Comparison of ENCODE assay signal across 1 cellular context in genomic region chr11:44556735-44557409, GRCh38.
A peak's percentile ranks its signal among the peaks of the same experiment; 100 is the strongest.
TF ChIP-seq lines count a peak whose summit lies in the region.

No MANE protein-coding gene starts in this region.

TF ChIP-seq in GM12878, 131 proteins besides CTCF, POLR2A, EP300 and RAD21 (continued from another document and continues in another):
- TF ChIP-seq, protein P1, sequence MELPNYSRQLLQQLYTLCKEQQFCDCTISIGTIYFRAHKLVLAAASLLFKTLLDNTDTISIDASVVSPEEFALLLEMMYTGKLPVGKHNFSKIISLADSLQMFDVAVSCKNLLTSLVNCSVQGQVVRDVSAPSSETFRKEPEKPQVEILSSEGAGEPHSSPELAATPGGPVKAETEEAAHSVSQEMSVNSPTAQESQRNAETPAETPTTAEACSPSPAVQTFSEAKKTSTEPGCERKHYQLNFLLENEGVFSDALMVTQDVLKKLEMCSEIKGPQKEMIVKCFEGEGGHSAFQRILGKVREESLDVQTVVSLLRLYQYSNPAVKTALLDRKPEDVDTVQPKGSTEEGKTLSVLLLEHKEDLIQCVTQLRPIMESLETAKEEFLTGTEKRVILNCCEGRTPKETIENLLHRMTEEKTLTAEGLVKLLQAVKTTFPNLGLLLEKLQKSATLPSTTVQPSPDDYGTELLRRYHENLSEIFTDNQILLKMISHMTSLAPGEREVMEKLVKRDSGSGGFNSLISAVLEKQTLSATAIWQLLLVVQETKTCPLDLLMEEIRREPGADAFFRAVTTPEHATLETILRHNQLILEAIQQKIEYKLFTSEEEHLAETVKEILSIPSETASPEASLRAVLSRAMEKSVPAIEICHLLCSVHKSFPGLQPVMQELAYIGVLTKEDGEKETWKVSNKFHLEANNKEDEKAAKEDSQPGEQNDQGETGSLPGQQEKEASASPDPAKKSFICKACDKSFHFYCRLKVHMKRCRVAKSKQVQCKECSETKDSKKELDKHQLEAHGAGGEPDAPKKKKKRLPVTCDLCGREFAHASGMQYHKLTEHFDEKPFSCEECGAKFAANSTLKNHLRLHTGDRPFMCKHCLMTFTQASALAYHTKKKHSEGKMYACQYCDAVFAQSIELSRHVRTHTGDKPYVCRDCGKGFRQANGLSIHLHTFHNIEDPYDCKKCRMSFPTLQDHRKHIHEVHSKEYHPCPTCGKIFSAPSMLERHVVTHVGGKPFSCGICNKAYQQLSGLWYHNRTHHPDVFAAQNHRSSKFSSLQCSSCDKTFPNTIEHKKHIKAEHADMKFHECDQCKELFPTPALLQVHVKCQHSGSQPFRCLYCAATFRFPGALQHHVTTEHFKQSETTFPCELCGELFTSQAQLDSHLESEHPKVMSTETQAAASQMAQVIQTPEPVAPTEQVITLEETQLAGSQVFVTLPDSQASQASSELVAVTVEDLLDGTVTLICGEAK (IDR thresholded peaks at IDR 0.05; ENCODE audit: borderline replicate concordance): no peak
- no peak for TF ChIP-seq STAT1 (conservative IDR thresholded peaks at IDR 0.05)
- peak; percentile 88 for TF ChIP-seq NR2F1 (conservative IDR thresholded peaks at IDR 0.05)
- TF ChIP-seq BHLHE40 (IDR thresholded peaks at IDR 0.05; ENCODE audit: borderline replicate concordance in 1 of 2, low read depth in 2 of 2, low read length in 1 of 2): peak; percentile 55 to 64; a peak in 2 of 4 replicates
- TF ChIP-seq TAF1 (IDR thresholded peaks at IDR 0.05; ENCODE audit: borderline replicate concordance, low read depth, low read length): no peak
- TF ChIP-seq, protein P2, sequence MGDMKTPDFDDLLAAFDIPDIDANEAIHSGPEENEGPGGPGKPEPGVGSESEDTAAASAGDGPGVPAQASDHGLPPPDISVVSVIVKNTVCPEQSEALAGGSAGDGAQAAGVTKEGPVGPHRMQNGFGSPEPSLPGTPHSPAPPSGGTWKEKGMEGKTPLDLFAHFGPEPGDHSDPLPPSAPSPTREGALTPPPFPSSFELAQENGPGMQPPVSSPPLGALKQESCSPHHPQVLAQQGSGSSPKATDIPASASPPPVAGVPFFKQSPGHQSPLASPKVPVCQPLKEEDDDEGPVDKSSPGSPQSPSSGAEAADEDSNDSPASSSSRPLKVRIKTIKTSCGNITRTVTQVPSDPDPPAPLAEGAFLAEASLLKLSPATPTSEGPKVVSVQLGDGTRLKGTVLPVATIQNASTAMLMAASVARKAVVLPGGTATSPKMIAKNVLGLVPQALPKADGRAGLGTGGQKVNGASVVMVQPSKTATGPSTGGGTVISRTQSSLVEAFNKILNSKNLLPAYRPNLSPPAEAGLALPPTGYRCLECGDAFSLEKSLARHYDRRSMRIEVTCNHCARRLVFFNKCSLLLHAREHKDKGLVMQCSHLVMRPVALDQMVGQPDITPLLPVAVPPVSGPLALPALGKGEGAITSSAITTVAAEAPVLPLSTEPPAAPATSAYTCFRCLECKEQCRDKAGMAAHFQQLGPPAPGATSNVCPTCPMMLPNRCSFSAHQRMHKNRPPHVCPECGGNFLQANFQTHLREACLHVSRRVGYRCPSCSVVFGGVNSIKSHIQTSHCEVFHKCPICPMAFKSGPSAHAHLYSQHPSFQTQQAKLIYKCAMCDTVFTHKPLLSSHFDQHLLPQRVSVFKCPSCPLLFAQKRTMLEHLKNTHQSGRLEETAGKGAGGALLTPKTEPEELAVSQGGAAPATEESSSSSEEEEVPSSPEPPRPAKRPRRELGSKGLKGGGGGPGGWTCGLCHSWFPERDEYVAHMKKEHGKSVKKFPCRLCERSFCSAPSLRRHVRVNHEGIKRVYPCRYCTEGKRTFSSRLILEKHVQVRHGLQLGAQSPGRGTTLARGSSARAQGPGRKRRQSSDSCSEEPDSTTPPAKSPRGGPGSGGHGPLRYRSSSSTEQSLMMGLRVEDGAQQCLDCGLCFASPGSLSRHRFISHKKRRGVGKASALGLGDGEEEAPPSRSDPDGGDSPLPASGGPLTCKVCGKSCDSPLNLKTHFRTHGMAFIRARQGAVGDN (IDR thresholded peaks at IDR 0.05): peak; percentile 78
- peak; percentile 99 for TF ChIP-seq RAD51 (IDR thresholded peaks at IDR 0.05)
- TF ChIP-seq NR2C2 (IDR thresholded peaks at IDR 0.05; ENCODE audit: borderline replicate concordance, control insufficient read depth, insufficient read length, low read depth): no peak
- TF ChIP-seq NR2C1 (IDR thresholded peaks at IDR 0.05): no peak
- TF ChIP-seq, protein P3, sequence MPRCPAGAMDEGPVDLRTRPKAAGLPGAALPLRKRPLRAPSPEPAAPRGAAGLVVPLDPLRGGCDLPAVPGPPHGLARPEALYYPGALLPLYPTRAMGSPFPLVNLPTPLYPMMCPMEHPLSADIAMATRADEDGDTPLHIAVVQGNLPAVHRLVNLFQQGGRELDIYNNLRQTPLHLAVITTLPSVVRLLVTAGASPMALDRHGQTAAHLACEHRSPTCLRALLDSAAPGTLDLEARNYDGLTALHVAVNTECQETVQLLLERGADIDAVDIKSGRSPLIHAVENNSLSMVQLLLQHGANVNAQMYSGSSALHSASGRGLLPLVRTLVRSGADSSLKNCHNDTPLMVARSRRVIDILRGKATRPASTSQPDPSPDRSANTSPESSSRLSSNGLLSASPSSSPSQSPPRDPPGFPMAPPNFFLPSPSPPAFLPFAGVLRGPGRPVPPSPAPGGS (IDR thresholded peaks at IDR 0.05; ENCODE audit: borderline replicate concordance, insufficient read depth, low read depth, low read length, poor library complexity, severe bottlenecking): no peak
- 0 out of 2 replicates have a peak, but pooled peaks have one; percentile 46 for TF ChIP-seq MXI1 (IDR thresholded peaks at IDR 0.05; ENCODE audit: low read depth, low read length)
- TF ChIP-seq IRF4 (IDR thresholded peaks at IDR 0.05; ENCODE audit: low read depth, low read length): no peak
- TF ChIP-seq, protein P4, sequence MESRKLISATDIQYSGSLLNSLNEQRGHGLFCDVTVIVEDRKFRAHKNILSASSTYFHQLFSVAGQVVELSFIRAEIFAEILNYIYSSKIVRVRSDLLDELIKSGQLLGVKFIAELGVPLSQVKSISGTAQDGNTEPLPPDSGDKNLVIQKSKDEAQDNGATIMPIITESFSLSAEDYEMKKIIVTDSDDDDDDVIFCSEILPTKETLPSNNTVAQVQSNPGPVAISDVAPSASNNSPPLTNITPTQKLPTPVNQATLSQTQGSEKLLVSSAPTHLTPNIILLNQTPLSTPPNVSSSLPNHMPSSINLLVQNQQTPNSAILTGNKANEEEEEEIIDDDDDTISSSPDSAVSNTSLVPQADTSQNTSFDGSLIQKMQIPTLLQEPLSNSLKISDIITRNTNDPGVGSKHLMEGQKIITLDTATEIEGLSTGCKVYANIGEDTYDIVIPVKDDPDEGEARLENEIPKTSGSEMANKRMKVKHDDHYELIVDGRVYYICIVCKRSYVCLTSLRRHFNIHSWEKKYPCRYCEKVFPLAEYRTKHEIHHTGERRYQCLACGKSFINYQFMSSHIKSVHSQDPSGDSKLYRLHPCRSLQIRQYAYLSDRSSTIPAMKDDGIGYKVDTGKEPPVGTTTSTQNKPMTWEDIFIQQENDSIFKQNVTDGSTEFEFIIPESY (IDR thresholded peaks at IDR 0.05): peak; percentile 10; the same call in 1 of the 2 replicates
- no peak for TF ChIP-seq SUPT20H (IDR thresholded peaks at IDR 0.05; ENCODE audit: borderline replicate concordance, control insufficient read depth, low read depth, low read length)
- TF ChIP-seq IKZF1 (conservative IDR thresholded peaks at IDR 0.05): 0 out of 2 replicates have a peak, but pooled peaks have one; percentile 38
- no peak for TF ChIP-seq MYB (IDR thresholded peaks at IDR 0.05; ENCODE audit: borderline replicate concordance, low read depth, low read length)
- no peak for TF ChIP-seq ZBED1 (IDR thresholded peaks at IDR 0.05; ENCODE audit: borderline replicate concordance)
- TF ChIP-seq USF2 (IDR thresholded peaks at IDR 0.05; ENCODE audit: borderline replicate concordance, low read depth, low read length): peak; percentile 93
- TF ChIP-seq ATF7 (IDR thresholded peaks at IDR 0.05; ENCODE audit: low read depth): peak; percentile 40; the same call in 1 of the 2 replicates
- peak; percentile 74 for TF ChIP-seq NBN (IDR thresholded peaks at IDR 0.05)
- no peak for TF ChIP-seq PAX8 (IDR thresholded peaks at IDR 0.05)
- TF ChIP-seq CEBPZ (IDR thresholded peaks at IDR 0.05; ENCODE audit: low read depth, low read length): no peak
- TF ChIP-seq, protein P5, sequence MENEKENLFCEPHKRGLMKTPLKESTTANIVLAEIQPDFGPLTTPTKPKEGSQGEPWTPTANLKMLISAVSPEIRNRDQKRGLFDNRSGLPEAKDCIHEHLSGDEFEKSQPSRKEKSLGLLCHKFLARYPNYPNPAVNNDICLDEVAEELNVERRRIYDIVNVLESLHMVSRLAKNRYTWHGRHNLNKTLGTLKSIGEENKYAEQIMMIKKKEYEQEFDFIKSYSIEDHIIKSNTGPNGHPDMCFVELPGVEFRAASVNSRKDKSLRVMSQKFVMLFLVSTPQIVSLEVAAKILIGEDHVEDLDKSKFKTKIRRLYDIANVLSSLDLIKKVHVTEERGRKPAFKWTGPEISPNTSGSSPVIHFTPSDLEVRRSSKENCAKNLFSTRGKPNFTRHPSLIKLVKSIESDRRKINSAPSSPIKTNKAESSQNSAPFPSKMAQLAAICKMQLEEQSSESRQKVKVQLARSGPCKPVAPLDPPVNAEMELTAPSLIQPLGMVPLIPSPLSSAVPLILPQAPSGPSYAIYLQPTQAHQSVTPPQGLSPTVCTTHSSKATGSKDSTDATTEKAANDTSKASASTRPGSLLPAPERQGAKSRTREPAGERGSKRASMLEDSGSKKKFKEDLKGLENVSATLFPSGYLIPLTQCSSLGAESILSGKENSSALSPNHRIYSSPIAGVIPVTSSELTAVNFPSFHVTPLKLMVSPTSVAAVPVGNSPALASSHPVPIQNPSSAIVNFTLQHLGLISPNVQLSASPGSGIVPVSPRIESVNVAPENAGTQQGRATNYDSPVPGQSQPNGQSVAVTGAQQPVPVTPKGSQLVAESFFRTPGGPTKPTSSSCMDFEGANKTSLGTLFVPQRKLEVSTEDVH (IDR thresholded peaks at IDR 0.05; ENCODE audit: low read depth, partially characterized antibody): no peak
- peak; percentile 37; the same call in 1 of the 2 replicates for TF ChIP-seq YY1 (IDR thresholded peaks at IDR 0.05; ENCODE audit: low read depth, low read length)
- TF ChIP-seq CBFB (IDR thresholded peaks at IDR 0.05; ENCODE audit: low read depth): peak; percentile 47; the same call in 1 of the 2 replicates
- peak; percentile 29; the same call in 1 of the 2 replicates for TF ChIP-seq FOXM1 (IDR thresholded peaks at IDR 0.05; ENCODE audit: low read depth, low read length)
- no peak for TF ChIP-seq KDM1A (IDR thresholded peaks at IDR 0.05; ENCODE audit: borderline replicate concordance)
- no peak for TF ChIP-seq SIN3A (IDR thresholded peaks at IDR 0.05; ENCODE audit: low read depth, low read length)
- no peak for TF ChIP-seq SUZ12 (IDR thresholded peaks at IDR 0.05; ENCODE audit: unreplicated experiment)
- no peak for TF ChIP-seq FOS (IDR thresholded peaks at IDR 0.05; ENCODE audit: borderline replicate concordance, extremely low read depth, insufficient read length)
- TF ChIP-seq CBX5 (IDR thresholded peaks at IDR 0.05; ENCODE audit: low read depth): no peak
- no peak for TF ChIP-seq SMAD1 (IDR thresholded peaks at IDR 0.05; ENCODE audit: low read depth, partially characterized antibody)
- TF ChIP-seq ATF2 (IDR thresholded peaks at IDR 0.05; ENCODE audit: low read length): no peak
- 0 out of 2 replicates have a peak, but pooled peaks have one; percentile 40 for TF ChIP-seq RELB (IDR thresholded peaks at IDR 0.05; ENCODE audit: low read depth)
